In genomic region chr4:125689839-125690238, GRCh38 we compare ENCODE assay signal across 2 cellular contexts.
TF ChIP-seq lines count a peak whose summit lies in the region.

No MANE protein-coding gene starts in this region.

TF ChIP-seq in IMR-90, 13 proteins besides CTCF, POLR2A, EP300 and RAD21:
- TF ChIP-seq NFE2L2 (IDR thresholded peaks at IDR 0.05; ENCODE audit: low read depth, low read length) (no peak), MAFK (IDR thresholded peaks at IDR 0.05; ENCODE audit: low read depth, low read length) (peak; percentile 100)

TF ChIP-seq in H1, 55 proteins besides CTCF, POLR2A, EP300 and RAD21:
- TF ChIP-seq JUND (IDR thresholded peaks at IDR 0.05; ENCODE audit: low read length) (no peak), MAFK (IDR thresholded peaks at IDR 0.05; ENCODE audit: low read depth, low read length) (peak; percentile 97)
TF ChIP-seq in H1: peak in this region for 1.
